Comparison of ENCODE assay signal across 1 cellular context in genomic region chr16:4958510-4959111, GRCh38.
TF ChIP-seq lines count a peak whose summit lies in the region.

No MANE protein-coding gene starts in this region.

TF ChIP-seq in IMR-90, 13 proteins besides CTCF, POLR2A, EP300 and RAD21 (continued from another document):
- TF ChIP-seq USF2 (IDR thresholded peaks at IDR 0.05; ENCODE audit: low read depth, low read length) = no peak
- TF ChIP-seq FOS (IDR thresholded peaks at IDR 0.05; ENCODE audit: low read depth, low read length) = no peak
- TF ChIP-seq RFX5 (IDR thresholded peaks at IDR 0.05; ENCODE audit: low read depth, low read length) = no peak
- no peak for TF ChIP-seq MAFK (IDR thresholded peaks at IDR 0.05; ENCODE audit: low read depth, low read length)
